ENCODE assay signal across 13 cellular contexts in genomic region chr22:46753761-46754109, GRCh38. TPM values are rescaled to one million over a fixed set of nuclear protein-coding genes. Genes with fewer than 3 reads are reported as not detected.
DNase-seq lines count a peak whose midpoint lies in the region; ATAC-seq, FAIRE-seq and TF ChIP-seq lines count a peak whose summit lies in the region.
"Had no signal": no experiment of that assay in that cellular context is flagged by ENCODE, and none has a peak within 500 bp of the region (broad histone marks: within the 10 kb centered on the region; RNA-seq: fewer than 3 reads in every experiment).

No MANE protein-coding gene starts in this region.

- H3K36me3 Mint-ChIP-seq in CD8-positive, alpha-beta memory T cell = peaks cover 0 to 1% (median 0%) of the 10 kb centered on the region in 3 donors
- H3K36me3 Mint-ChIP-seq in astrocyte (ENCODE audit: low read depth, unreplicated experiment) = peaks cover 13% of the 10 kb centered on the region

- peaks cover 0 to 4% (median 0%) of the 10 kb centered on the region in 5 donors for H3K9me3 Mint-ChIP-seq in CD8-positive, alpha-beta memory T cell
- peaks cover 12% of the 10 kb centered on the region for H3K9me3 Mint-ChIP-seq in astrocyte (ENCODE audit: unreplicated experiment)

- H3K4me2 ChIP-seq in astrocyte (ENCODE audit: low read length) = peak overlapping the region; percentile 83

- CTCF ChIA-PET in CD8-positive, alpha-beta memory T cell (lab: Charles Lee) = no interaction called here

- H3K4me1 ChIP-seq in CD8-positive, alpha-beta memory T cell (ENCODE audit: insufficient read depth, low read length) = peaks cover 21% of the 10 kb centered on the region
- H3K4me1 ChIP-seq in astrocyte (ENCODE audit: insufficient read depth, low read length) = peaks cover 36% of the 10 kb centered on the region
- H3K4me1 ChIP-seq in small intestine (ENCODE audit: control insufficient read depth in 2 of 2, insufficient read depth in 1 of 2, low read depth in 1 of 2, low read length in 1 of 2) = peaks cover 21 to 23% of the 10 kb centered on the region in 2 donors
- H3K4me1 ChIP-seq in testis = peaks cover 3% of the 10 kb centered on the region

- H3K4me3 ChIP-seq in CD8-positive, alpha-beta memory T cell (ENCODE audit: low read length) = no peak overlapping the region
- H3K4me3 ChIP-seq in astrocyte (ENCODE audit: insufficient read depth, low read depth, low read length) (no peak overlapping the region), small intestine (ENCODE audit: low read depth in 1 of 2, low read length in 2 of 2) (no peak overlapping the region), MG63 (no peak overlapping the region), testis (no peak overlapping the region)

- H3K36me3 ChIP-seq in CD8-positive, alpha-beta memory T cell (ENCODE audit: insufficient read depth, low read length) = no peaks in the 10 kb centered on the region
- H3K36me3 ChIP-seq in astrocyte (ENCODE audit: insufficient read depth, low read length) (no peaks in the 10 kb centered on the region), small intestine (ENCODE audit: control insufficient read depth in 2 of 2, insufficient read depth in 2 of 2, low read length in 2 of 2) (no peaks in the 10 kb centered on the region), MG63 (peaks cover 3% of the 10 kb centered on the region; the same call in 1 of the 2 replicates), testis (ENCODE audit: low read depth, missing control alignments) (no peaks in the 10 kb centered on the region)

- H4K20me1 ChIP-seq in astrocyte (ENCODE audit: insufficient read depth, low read length) = no peaks in the 10 kb centered on the region

- TF ChIP-seq CTCF in astrocyte (IDR thresholded peaks at IDR 0.05; ENCODE audit: insufficient read depth, low read depth, low read length) = no peak
- no peak for TF ChIP-seq CTCF in testis (IDR thresholded peaks at IDR 0.05)

- H3K79me2 ChIP-seq in astrocyte (ENCODE audit: insufficient read depth, low read length) = no peaks in the 10 kb centered on the region

- TF ChIP-seq POLR2A in testis (IDR thresholded peaks at IDR 0.05) = no peak

- intact Hi-C loops in testis (cut with DNase I; ENCODE audit: low total_unique reads) = no loop called here

- peaks cover 29 to 36% (median 34%) of the 10 kb centered on the region in 3 donors for H3K4me1 Mint-ChIP-seq in CD8-positive, alpha-beta memory T cell
- peaks cover 28% of the 10 kb centered on the region for H3K4me1 Mint-ChIP-seq in astrocyte (ENCODE audit: low read depth, unreplicated experiment)

- H3K27ac ChIP-seq in CD8-positive, alpha-beta memory T cell (ENCODE audit: low read depth, low read length) = peak overlapping the region; percentile 60
- H3K27ac ChIP-seq in astrocyte (ENCODE audit: low read depth, low read length) (peak overlapping the region; percentile 96), layer of hippocampus (ENCODE audit: low read depth, low read length) (peak overlapping the region; percentile 64), small intestine (ENCODE audit: low read depth in 1 of 2, low read length in 1 of 2) (peak overlapping the region; percentile 97 to 99), testis (peak overlapping the region in 1 of 2 donors; percentile 47)

- POLR2A ChIA-PET in CD8-positive, alpha-beta memory T cell (lab: Charles Lee) = interaction anchor here (0.6 kb wide), 1 partner anchor 8 kb away, joined by 3 read pairs; the partner anchor contains the start of gene TBC1D22A

- no peaks in the 10 kb centered on the region for H3K27me3 ChIP-seq in CD8-positive, alpha-beta memory T cell (ENCODE audit: insufficient read depth, low read length, poor library complexity, severe bottlenecking)
- H3K27me3 ChIP-seq in astrocyte (ENCODE audit: insufficient read depth, low read length) (no peaks in the 10 kb centered on the region), layer of hippocampus (ENCODE audit: control insufficient read depth, insufficient read depth, low read length) (no peaks in the 10 kb centered on the region), small intestine (ENCODE audit: control insufficient read depth in 2 of 2, insufficient read depth in 2 of 2, low read length in 2 of 2) (no peaks in the 10 kb centered on the region), MG63 (no peaks in the 10 kb centered on the region), testis (no peaks in the 10 kb centered on the region)

- H3K27me3 Mint-ChIP-seq in CD8-positive, alpha-beta memory T cell = no peaks in the 10 kb centered on the region
- H3K27me3 Mint-ChIP-seq in astrocyte (ENCODE audit: low read depth, unreplicated experiment) = peaks cover 4% of the 10 kb centered on the region

- peaks cover 4% of the 10 kb centered on the region for H3K9me3 ChIP-seq in CD8-positive, alpha-beta memory T cell (ENCODE audit: low read length)
- H3K9me3 ChIP-seq in astrocyte (ENCODE audit: insufficient read depth, low read depth, low read length) = peaks cover 5% of the 10 kb centered on the region
- H3K9me3 ChIP-seq in small intestine (ENCODE audit: control insufficient read depth, low read depth) = no peaks in the 10 kb centered on the region
- peaks cover 6% of the 10 kb centered on the region; the same call in 1 of the 2 replicates for H3K9me3 ChIP-seq in MG63
- H3K9me3 ChIP-seq in testis = no peaks in the 10 kb centered on the region

- no peak for DNase-seq in CD8-positive, alpha-beta memory T cell
- DNase-seq in astrocyte (ENCODE audit: low read depth) (no peak), small intestine (no peak), MG63 (no peak), testis (no peak), NOMO-1 (lab: John Stamatoyannopoulos, UW; ENCODE audit: unreplicated experiment in 2 of 2) (no peak)
- DNase-seq: activated B cell treated with CpG ODN at 0.5 μM for 24 hours; activated naive CD4-positive, alpha-beta T cell; endodermal cell; NCI-H1930; stimulated activated CD8-positive, alpha-beta memory T cell treated with anti-CD3 and anti-CD28 coated beads, Interleukin-4, amount 100 ng/mL, for 48 hours had no signal

- H3K4me3 Mint-ChIP-seq in CD8-positive, alpha-beta memory T cell = no peak overlapping the region
- no peak overlapping the region for H3K4me3 Mint-ChIP-seq in astrocyte (ENCODE audit: unreplicated experiment)
- H3K4me3 Mint-ChIP-seq: activated B cell treated with CpG ODN at 0.5 μM for 24 hours, endodermal cell had no signal

- WGBS in small intestine, 3 donors = 66 to 83% (median 70%) methylated on average over 4 of the region's 4 CpGs
- WGBS in testis, 2 donors = 82% methylated on average over 4 of the region's 4 CpGs; no CpG with 5 or more reads in 1 of the 2 donors

- FAIRE-seq in astrocyte (lab: Jason Lieb, UNC) (no peak), small intestine (lab: Jason Lieb, UNC) (no peak)

- H3K9ac ChIP-seq in astrocyte (ENCODE audit: low read length) = peak overlapping the region; percentile 76

- peak overlapping the region; percentile 53 for H2AFZ ChIP-seq in astrocyte (ENCODE audit: low read depth, low read length)

- peak overlapping the region in 1 of 8 donors; percentile 36 for H3K27ac Mint-ChIP-seq in CD8-positive, alpha-beta memory T cell
- peak overlapping the region; percentile 97 for H3K27ac Mint-ChIP-seq in astrocyte (ENCODE audit: unreplicated experiment)
- H3K27ac Mint-ChIP-seq: activated B cell treated with CpG ODN at 0.5 μM for 24 hours, endodermal cell had no signal

- ATAC-seq in GM19467 (IDR thresholded peaks at IDR 0.05; ENCODE audit: unreplicated experiment) = no peak

RNA-seq across cellular contexts. Expression of gene TBC1D22A, which starts 8.7 kb away (rescaled TPM):
- 10 to 100 TPM; 34.0 to 34.8 TPM for total RNA-seq in CD8-positive, alpha-beta memory T cell
- polyA plus RNA-seq in CD8-positive, alpha-beta memory T cell = 26.6 TPM
- 20.9 and 24.2 TPM in 2 replicates for total RNA-seq in astrocyte
- polyA plus RNA-seq in small intestine = 10 to 100 TPM; 17.7 to 23.0 (median 18.9) TPM
- total RNA-seq in MG63 (2014; rRNA removed; shearing (Covaris generic); ENCODE audit: low replicate concordance) = 14.5 and 18.2 TPM in 2 replicates
- 10 to 100 TPM; 28.5 to 32.8 TPM for total RNA-seq in testis
- polyA plus RNA-seq in testis (ENCODE audit: insufficient read depth, low read depth, low replicate concordance) = 16.6 TPM

RNA-seq across cellular contexts. Expression of gene CERK, which starts 15.7 kb away (rescaled TPM):
- 10 to 100 TPM; 64.3 to 64.5 TPM for total RNA-seq in CD8-positive, alpha-beta memory T cell
- 108 TPM for polyA plus RNA-seq in CD8-positive, alpha-beta memory T cell
- total RNA-seq in astrocyte (18.8 and 23.2 TPM in 2 replicates), testis (10 to 100 TPM; 14.0 to 17.0 TPM)
- polyA plus RNA-seq in small intestine (10 to 100 TPM; 43.7 to 59.7 (median 59.7) TPM), testis (ENCODE audit: insufficient read depth, low read depth, low replicate concordance) (21.3 TPM)
- 23.6 and 30.1 TPM in 2 replicates for total RNA-seq in MG63 (2014; rRNA removed; shearing (Covaris generic); ENCODE audit: low replicate concordance)
